In genomic region chr10:100586959-100587358, GRCh38 we compare ENCODE assay signal across 9 cellular contexts.
"Had no signal": no experiment of that assay in that cellular context is flagged by ENCODE, and none has a peak within 500 bp of the region (broad histone marks: within the 10 kb centered on the region; RNA-seq: fewer than 3 reads in every experiment).

No MANE protein-coding gene starts in this region.

- H2AFZ ChIP-seq: GM23248 had no signal

- H3K27ac Mint-ChIP-seq: H9, HFFc6, IgD-negative memory B cell had no signal

- H3K4me3 Mint-ChIP-seq: H9, HFFc6, IgD-negative memory B cell had no signal

- H3K27ac ChIP-seq: GM23248, HL-60, KMS-11 had no signal

- DNase-seq: GM23248, H9, HCEC 1CT, HFFc6, KBM-7 had no signal

- H3K4me3 ChIP-seq: GM23248 had no signal

- H3K9me3 Mint-ChIP-seq: H9, HFFc6 had no signal

- ATAC-seq: HepG2 had no signal

- H3K4me1 Mint-ChIP-seq: H9, IgD-negative memory B cell had no signal

- H3K4me2 ChIP-seq: KMS-11 had no signal
